In genomic region chr7:103637726-103638125, GRCh38 we compare ENCODE assay signal across 15 cellular contexts.
DNase-seq lines count a peak whose midpoint lies in the region; ATAC-seq, FAIRE-seq and TF ChIP-seq lines count a peak whose summit lies in the region.
"Had no signal": no experiment of that assay in that cellular context is flagged by ENCODE, and none has a peak within 500 bp of the region (broad histone marks: within the 10 kb centered on the region; RNA-seq: fewer than 3 reads in every experiment).

No MANE protein-coding gene starts in this region.

- H3K79me1 ChIP-seq in IMR-90 (ENCODE audit: low read depth in 1 of 2, low read length in 2 of 2) = no peaks in the 10 kb centered on the region

- TF ChIP-seq POLR2A in IMR-90 (IDR thresholded peaks at IDR 0.05; ENCODE audit: low read depth, low read length) = no peak

- peak overlapping the region; percentile 98 for H2BK120ac ChIP-seq in IMR-90 (ENCODE audit: low read depth, low read length)

- peak overlapping the region; percentile 90 to 99 for H4K8ac ChIP-seq in IMR-90 (ENCODE audit: low read depth in 2 of 2, low read length in 2 of 2)

- dilution Hi-C loops in IMR-90 (cut with HindIII; ENCODE audit: low sequenced_read_pairs, unreplicated experiment) = no loop called here

- H2AK5ac ChIP-seq in IMR-90 (ENCODE audit: low read depth, low read length) = peak overlapping the region; percentile 85

- peak overlapping the region; percentile 30; the same call in 1 of the 2 replicates for H3K9ac ChIP-seq in IMR-90 (ENCODE audit: low read depth, low read length)

- no TSS peak for BruUV-seq in IMR-90 (replicated peaks; lab: Mats Ljungman, UMichigan)

- peak overlapping the region; percentile 91 for H3K56ac ChIP-seq in IMR-90 (ENCODE audit: extremely low read depth, insufficient read depth, low read length)

- H3K23ac ChIP-seq in IMR-90 (ENCODE audit: low read depth, low read length) = peak overlapping the region; percentile 95

- no peaks in the 10 kb centered on the region for H3K27me3 ChIP-seq in IMR-90 (ENCODE audit: control insufficient read depth, insufficient read depth, low read length)
- H3K27me3 ChIP-seq in bronchial epithelial cell (ENCODE audit: control insufficient read depth, insufficient read depth, low read length) = no peaks in the 10 kb centered on the region

- no peak for TF ChIP-seq CTCF in IMR-90 (conservative IDR thresholded peaks at IDR 0.05; ENCODE audit: low read depth, low read length)
- no peak for TF ChIP-seq CTCF in bronchial epithelial cell (IDR thresholded peaks at IDR 0.05; ENCODE audit: insufficient read depth, low read length, severe bottlenecking)

- in situ Hi-C loops in IMR-90 (cut with MboI; ENCODE audit: low sequenced_read_pairs) = no loop called here

- peak overlapping the region; percentile 75; the same call in 1 of the 2 replicates for H3K4me2 ChIP-seq in IMR-90 (ENCODE audit: low read depth, low read length)

- peak overlapping the region; percentile 88 for H3K14ac ChIP-seq in IMR-90 (replicated peaks; ENCODE audit: low read depth, low read length)

- no peak overlapping the region for H2AK9ac ChIP-seq in IMR-90 (replicated peaks; ENCODE audit: low read depth, low read length, poor library complexity)

- CTCF ChIA-PET in IMR-90 (lab: Yijun Ruan, JAX) = no interaction called here

- H2BK15ac ChIP-seq in IMR-90 (ENCODE audit: low read depth, low read length) = peak overlapping the region; percentile 86

- peaks cover 6% of the 10 kb centered on the region; the same call in 1 of the 2 replicates for H3K4me1 ChIP-seq in IMR-90 (ENCODE audit: control insufficient read depth, insufficient read depth, low read length)

- peak overlapping the region; percentile 99 for H3K18ac ChIP-seq in IMR-90 (ENCODE audit: low read depth, low read length)

- no peak overlapping the region for H2AFZ ChIP-seq in IMR-90 (replicated peaks; ENCODE audit: low read length, poor library complexity)

- no peaks in the 10 kb centered on the region for H3K36me3 ChIP-seq in IMR-90 (ENCODE audit: control insufficient read depth, insufficient read depth, low read length)
- H3K36me3 ChIP-seq in bronchial epithelial cell (ENCODE audit: control insufficient read depth, insufficient read depth, low read length) = no peaks in the 10 kb centered on the region
- H3K36me3 ChIP-seq: thoracic aorta had no signal

- peak overlapping the region; percentile 99 for H2BK20ac ChIP-seq in IMR-90 (ENCODE audit: low read depth, low read length)

- H3K4me3 ChIP-seq in IMR-90 (ENCODE audit: insufficient read depth, low read depth, low read length) (no peak overlapping the region), bronchial epithelial cell (ENCODE audit: low read depth, low read length) (no peak overlapping the region)
- H3K4me3 ChIP-seq: thoracic aorta had no signal

- H4K20me1 ChIP-seq in IMR-90 (ENCODE audit: insufficient read depth, low read length) = no peaks in the 10 kb centered on the region

- 0 out of 2 replicates have a peak, but pooled peaks cover 4% of the 10 kb centered on the region for H3K9me1 ChIP-seq in IMR-90 (ENCODE audit: insufficient read depth, low read length)

- FAIRE-seq in bronchial epithelial cell (lab: Jason Lieb, UNC) = no peak

- ATAC-seq in IMR-90 (ENCODE audit: low read depth) (peak; percentile 34), GM18868 (IDR thresholded peaks at IDR 0.05; ENCODE audit: unreplicated experiment) (no peak), GM19023 (IDR thresholded peaks at IDR 0.05; ENCODE audit: unreplicated experiment) (no peak)
- ATAC-seq: stimulated activated memory B cell treated with anti-CD40 and anti-IgM and Interleukin-4, amounts not matched to agents 10 μg/mL and 1 μg/mL and 100 μg/mL, for 72 hours had no signal

- WGBS in IMR-90 (ENCODE audit: extremely low coverage in 2 of 2, insufficient read length in 1 of 2), 2 experiments = no CpG with 5 or more reads among the region's 3 CpGs

- no peaks in the 10 kb centered on the region for H3K9me3 ChIP-seq in IMR-90 (ENCODE audit: control insufficient read depth, insufficient read depth, low read length)
- H3K9me3 ChIP-seq: thoracic aorta had no signal

- no peak for TF ChIP-seq RAD21 in IMR-90 (IDR thresholded peaks at IDR 0.05; ENCODE audit: low read length)

- peak; percentile 21 for DNase-seq in AG20443 (ENCODE audit: low spot score)
- peak; percentile 83 for DNase-seq in IMR-90
- DNase-seq in bronchial epithelial cell (ENCODE audit: low read depth) = peak; percentile 73
- DNase-seq in kidney tubule cell (ENCODE audit: low spot score) = peak; percentile 56
- no peak for DNase-seq in NCI-H2227 treated with DMSO at 0.1 percent for 48 hours (lab: John Stamatoyannopoulos, UW)
- no peak for DNase-seq in LoVo (ENCODE audit: low spot score)
- DNase-seq: activated CD4-positive, alpha-beta T cell treated with anti-CD3 and anti-CD28 coated beads for 36 hours; NCI-H1417 treated with DMSO at 0.1 percent for 48 hours; NCI-H526; SHP77 treated with DMSO at 0.1 percent for 48 hours; T-helper 1 cell had no signal

- H4K91ac ChIP-seq in IMR-90 (ENCODE audit: insufficient read depth, low read depth, low read length) = peak overlapping the region; percentile 98

- POLR2A ChIA-PET in IMR-90 (lab: Charles Lee; ENCODE audit: unreplicated experiment) = no interaction called here

- intact Hi-C loops in IMR-90 (cut with micrococcal nuclease) = no loop called here

- H3K4ac ChIP-seq in IMR-90 (ENCODE audit: low read depth, low read length) = peak overlapping the region; percentile 96

- H4K5ac ChIP-seq in IMR-90 (ENCODE audit: low read depth, low read length) = peak overlapping the region; percentile 97; the same call in 1 of the 2 replicates

- H3K27ac ChIP-seq in IMR-90 (ENCODE audit: insufficient read depth, low read length) = peak overlapping the region; percentile 100
- H3K27ac ChIP-seq: thoracic aorta had no signal

- H2BK5ac ChIP-seq in IMR-90 (ENCODE audit: low read depth, low read length, poor library complexity, severe bottlenecking) = peak overlapping the region; percentile 98

TF ChIP-seq in IMR-90, 13 proteins besides CTCF, POLR2A, EP300 and RAD21:
- peak; percentile 53 for TF ChIP-seq FOS (IDR thresholded peaks at IDR 0.05; ENCODE audit: low read depth, low read length)
- no peak for TF ChIP-seq SMC3 (IDR thresholded peaks at IDR 0.05; ENCODE audit: low read depth, low read length)
TF ChIP-seq in IMR-90: peak in this region for 1.

Comparison
In these comparisons a context has a peak if more than half of its experiments do, and no peak if none do; other contexts are left out.
1. DNase-seq: peak in AG20443 (single experiment), IMR-90 (single experiment), bronchial epithelial cell (single experiment) and kidney tubule cell (single experiment); none in NCI-H2227 treated with DMSO at 0.1 percent for 48 hours (single experiment) and LoVo (single experiment).